21 cellular contexts compared by ENCODE assay signal in the genomic region with DNA sequence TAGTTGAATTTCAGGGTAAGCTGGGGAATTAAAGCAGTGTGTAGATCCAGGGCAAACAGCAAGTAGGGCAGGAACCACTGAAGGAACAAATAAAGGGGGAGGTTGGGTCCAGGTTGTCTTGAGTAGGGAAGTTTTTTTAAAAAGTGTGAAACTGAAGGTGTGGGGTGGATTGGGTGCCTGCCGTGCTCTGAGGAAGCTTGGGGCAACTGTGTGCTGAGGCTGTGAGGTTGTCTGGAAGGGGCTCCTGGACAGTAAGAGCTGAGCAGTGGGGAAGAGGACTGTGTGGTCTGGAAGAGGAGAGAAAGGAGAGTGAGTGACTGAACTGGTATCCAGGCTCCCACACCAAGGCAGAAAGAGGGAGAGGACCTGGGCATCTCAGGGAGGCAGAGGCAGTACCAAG. TPM values are rescaled to one million over a fixed set of nuclear protein-coding genes. Genes with fewer than 3 reads are reported as not detected.
DNase-seq lines count a peak whose midpoint lies in the region; ATAC-seq, FAIRE-seq and TF ChIP-seq lines count a peak whose summit lies in the region.
"Had no signal": no experiment of that assay in that cellular context is flagged by ENCODE, and none has a peak within 500 bp of the region (broad histone marks: within the 10 kb centered on the region; RNA-seq: fewer than 3 reads in every experiment).

No MANE protein-coding gene starts in this region.

- no peaks in the 10 kb centered on the region for H3K9me3 Mint-ChIP-seq in activated naive CD4-positive, alpha-beta T cell treated with anti-CD3 and anti-CD28 coated beads for 36 hours
- no peaks in the 10 kb centered on the region for H3K9me3 Mint-ChIP-seq in T-cell
- H3K9me3 Mint-ChIP-seq: CD8-positive, alpha-beta memory T cell; central memory CD8-positive, alpha-beta T cell had no signal

- POLR2A ChIA-PET in T-cell (lab: Charles Lee), result no interaction called here

- H3K9me3 ChIP-seq in kidney (ENCODE audit: control insufficient read depth in 1 of 2, low read length in 2 of 2), result no peaks in the 10 kb centered on the region
- H3K9me3 ChIP-seq: gastrocnemius medialis had no signal

- intact Hi-C loops in activated naive CD4-positive, alpha-beta T cell treated with anti-CD3 and anti-CD28 coated beads for 36 hours (cut with micrococcal nuclease), result loop anchor here (2.0 kb wide), 1 partner anchor 18 kb away; no protein-coding TSS in a partner anchor
- intact Hi-C loops in kidney (cut with DNase I), result no loop called here

- H3K9ac ChIP-seq in kidney (ENCODE audit: low read length in 2 of 2), result no peak overlapping the region
- H3K9ac ChIP-seq: KMS-11 had no signal

- no peak for DNase-seq in activated naive CD4-positive, alpha-beta T cell treated with anti-CD3 and anti-CD28 coated beads for 36 hours
- DNase-seq in activated naive CD4-positive, alpha-beta T cell treated with anti-CD3 and anti-CD28 coated beads, Interleukin-2, amount 50 U/mL, for 16 hours, result no peak
- DNase-seq in T-cell, result no peak
- peak; percentile 9 for DNase-seq in kidney
- DNase-seq in AML-193 (lab: John Stamatoyannopoulos, UW), result no peak
- DNase-seq in dermis blood vessel endothelial cell, result no peak
- DNase-seq: activated effector memory CD4-positive, alpha-beta T cell treated with anti-CD3 and anti-CD28 coated beads, Interleukin-2, amount 50 U/mL, for 16 hours; anterior cingulate cortex; CD8-positive, alpha-beta memory T cell; DMS79; gastrocnemius medialis; NCI-H2081; NCI-H510A; small intestine; stimulated activated CD4-positive, alpha-beta T cell treated with anti-CD3 and anti-CD28 coated beads, Interleukin-4, amount 100 ng/mL, for 24 hours had no signal

- CTCF ChIA-PET in activated naive CD4-positive, alpha-beta T cell treated with anti-CD3 and anti-CD28 coated beads for 36 hours (lab: Charles Lee), result interaction anchor here (0.7 to 3.8 kb wide), 5 partner anchors 12 to 32 kb away, joined by 3 to 18 read pairs (median 4); no protein-coding TSS in a partner anchor
- CTCF ChIA-PET in T-cell (lab: Charles Lee), result interaction anchor here (0.6 to 0.8 kb wide), 6 partner anchors 12 to 369 kb away, joined by 3 to 8 read pairs (median 4); no protein-coding TSS in a partner anchor

- H3K36me3 Mint-ChIP-seq in activated naive CD4-positive, alpha-beta T cell treated with anti-CD3 and anti-CD28 coated beads for 36 hours (ENCODE audit: low read depth), result peaks cover 20% of the 10 kb centered on the region
- peaks cover 9% of the 10 kb centered on the region for H3K36me3 Mint-ChIP-seq in T-cell
- H3K36me3 Mint-ChIP-seq: CD8-positive, alpha-beta memory T cell had no signal

- H3K27ac ChIP-seq in kidney (ENCODE audit: low read depth in 2 of 2, low read length in 2 of 2), result no peak overlapping the region
- H3K27ac ChIP-seq: gastrocnemius medialis, KMS-11, VCaP had no signal

- H3K27me3 Mint-ChIP-seq in activated naive CD4-positive, alpha-beta T cell treated with anti-CD3 and anti-CD28 coated beads for 36 hours (ENCODE audit: low read depth), result no peaks in the 10 kb centered on the region
- no peaks in the 10 kb centered on the region for H3K27me3 Mint-ChIP-seq in T-cell
- H3K27me3 Mint-ChIP-seq: central memory CD8-positive, alpha-beta T cell had no signal

- TF ChIP-seq CTCF in kidney (IDR thresholded peaks at IDR 0.05; ENCODE audit: borderline replicate concordance, extremely low read depth, insufficient read depth), result no peak

- ATAC-seq in T-cell (replicated peaks in 1 of 4) (no peak), GM21723 (IDR thresholded peaks at IDR 0.05; ENCODE audit: unreplicated experiment) (no peak), HG02981 (IDR thresholded peaks at IDR 0.05; ENCODE audit: unreplicated experiment) (no peak)
- ATAC-seq: esophagus mucosa, gastrocnemius medialis had no signal

- no peak for FAIRE-seq in kidney (lab: Jason Lieb, UNC)
- FAIRE-seq: small intestine had no signal

- no peaks in the 10 kb centered on the region for H3K4me1 ChIP-seq in kidney (ENCODE audit: control insufficient read depth in 1 of 2, insufficient read depth in 1 of 2, low read depth in 1 of 2, low read length in 2 of 2)
- H3K4me1 ChIP-seq: gastrocnemius medialis had no signal

- H3K4me1 Mint-ChIP-seq in activated naive CD4-positive, alpha-beta T cell treated with anti-CD3 and anti-CD28 coated beads for 36 hours (ENCODE audit: low read depth), result peaks cover 19% of the 10 kb centered on the region
- peaks cover 12 to 18% (median 16%) of the 10 kb centered on the region in 3 donors for H3K4me1 Mint-ChIP-seq in T-cell
- H3K4me1 Mint-ChIP-seq: CD8-positive, alpha-beta memory T cell; central memory CD8-positive, alpha-beta T cell had no signal

- H3K27ac Mint-ChIP-seq in activated naive CD4-positive, alpha-beta T cell treated with anti-CD3 and anti-CD28 coated beads for 36 hours, result peak overlapping the region; percentile 46
- H3K27ac Mint-ChIP-seq in T-cell, result peak overlapping the region; percentile 30 to 84

- H3K4me3 Mint-ChIP-seq in activated naive CD4-positive, alpha-beta T cell treated with anti-CD3 and anti-CD28 coated beads for 36 hours, result no peak overlapping the region
- no peak overlapping the region for H3K4me3 Mint-ChIP-seq in T-cell
- H3K4me3 Mint-ChIP-seq: CD8-positive, alpha-beta memory T cell; central memory CD8-positive, alpha-beta T cell had no signal

- no peaks in the 10 kb centered on the region for H3K36me3 ChIP-seq in kidney (ENCODE audit: control insufficient read depth in 1 of 2, insufficient read depth in 2 of 2, low read length in 2 of 2)
- H3K36me3 ChIP-seq: gastrocnemius medialis had no signal

- no peak overlapping the region for H3K4me3 ChIP-seq in kidney (ENCODE audit: low read length in 2 of 2)
- H3K4me3 ChIP-seq: gastrocnemius medialis had no signal

RNA-seq across cellular contexts. Expression of gene GPR162, which starts 10.9 kb away (rescaled TPM):
- total RNA-seq in activated naive CD4-positive, alpha-beta T cell treated with anti-CD3 and anti-CD28 coated beads for 36 hours, result under 1 TPM in 1 of 2 experiments, not detected in 1; 0.24 TPM
- total RNA-seq in T-cell (under 1 TPM in 2 of 5 donors, not detected in 3; 0.13 to 0.46 TPM), kidney (5.0 TPM), dermis blood vessel endothelial cell (0.93 and 1.9 TPM in 2 replicates)
- 9.8 TPM for polyA plus RNA-seq in kidney (ENCODE audit: insufficient read depth, low read depth, low replicate concordance)
- polyA plus RNA-seq: CD8-positive, alpha-beta memory T cell had no signal

RNA-seq across cellular contexts. Expression of gene P3H3, which starts 17.4 kb away (rescaled TPM):
- total RNA-seq in activated naive CD4-positive, alpha-beta T cell treated with anti-CD3 and anti-CD28 coated beads for 36 hours, result 1 to 10 TPM; 1.9 to 2.0 TPM
- total RNA-seq in T-cell (1 to 10 TPM; 4.7 to 9.8 (median 8.0) TPM), kidney (17.0 TPM), dermis blood vessel endothelial cell (18.8 and 22.1 TPM in 2 replicates)
- 18.5 TPM for polyA plus RNA-seq in kidney (ENCODE audit: insufficient read depth, low read depth, low replicate concordance)

RNA-seq across cellular contexts. Expression of gene CD4, which starts 21.4 kb away (rescaled TPM):
- 100 to 1,000 TPM; 155 to 161 TPM for total RNA-seq in activated naive CD4-positive, alpha-beta T cell treated with anti-CD3 and anti-CD28 coated beads for 36 hours
- 100 to 1,000 TPM; 126 to 205 (median 154) TPM for total RNA-seq in T-cell
- 38.1 TPM for total RNA-seq in kidney
- 12.2 TPM for polyA plus RNA-seq in kidney (ENCODE audit: insufficient read depth, low read depth, low replicate concordance)
- total RNA-seq in dermis blood vessel endothelial cell, result not detected in 2 replicates

RNA-seq across cellular contexts. Expression of gene GNB3, which starts 30.0 kb away (rescaled TPM):
- total RNA-seq in activated naive CD4-positive, alpha-beta T cell treated with anti-CD3 and anti-CD28 coated beads for 36 hours, result under 1 TPM; 0.48 to 0.54 TPM
- total RNA-seq in T-cell (1 to 10 TPM in 4 of 5 donors, under 1 TPM in 1; 0.85 to 4.3 (median 3.4) TPM), kidney (2.6 TPM), dermis blood vessel endothelial cell (0.28 and 1.0 TPM in 2 replicates)
- polyA plus RNA-seq in kidney (ENCODE audit: insufficient read depth, low read depth, low replicate concordance), result 1.4 TPM
- total RNA-seq: esophagus mucosa, gastrocnemius medialis had no signal
- polyA plus RNA-seq: CD8-positive, alpha-beta memory T cell had no signal

RNA-seq across cellular contexts. Expression of gene LAG3, which starts 38.4 kb away (rescaled TPM):
- 10 to 100 TPM; 22.8 to 25.1 TPM for total RNA-seq in activated naive CD4-positive, alpha-beta T cell treated with anti-CD3 and anti-CD28 coated beads for 36 hours
- total RNA-seq in T-cell (10 to 100 TPM in 1 of 5 donors, 1 to 10 TPM in 4; 3.7 to 10.6 (median 7.3) TPM), kidney (1.3 TPM), dermis blood vessel endothelial cell (under 0.01 and 0.05 TPM in 2 replicates)
- not detected for polyA plus RNA-seq in kidney (ENCODE audit: insufficient read depth, low read depth, low replicate concordance)
- total RNA-seq: esophagus mucosa, gastrocnemius medialis had no signal

Comparison
In these comparisons a context has a peak if more than half of its experiments do, and no peak if none do; other contexts are left out.
1. RNA of gene CD4, which starts 21.4 kb away (total RNA-seq): 155 to 161 TPM in activated naive CD4-positive, alpha-beta T cell treated with anti-CD3 and anti-CD28 coated beads for 36 hours, 126 to 205 TPM in T-cell and 38.1 TPM in kidney (single experiment); not detected in dermis blood vessel endothelial cell; every median in the first group is over 10 times any median in the second.